In the genomic region with DNA sequence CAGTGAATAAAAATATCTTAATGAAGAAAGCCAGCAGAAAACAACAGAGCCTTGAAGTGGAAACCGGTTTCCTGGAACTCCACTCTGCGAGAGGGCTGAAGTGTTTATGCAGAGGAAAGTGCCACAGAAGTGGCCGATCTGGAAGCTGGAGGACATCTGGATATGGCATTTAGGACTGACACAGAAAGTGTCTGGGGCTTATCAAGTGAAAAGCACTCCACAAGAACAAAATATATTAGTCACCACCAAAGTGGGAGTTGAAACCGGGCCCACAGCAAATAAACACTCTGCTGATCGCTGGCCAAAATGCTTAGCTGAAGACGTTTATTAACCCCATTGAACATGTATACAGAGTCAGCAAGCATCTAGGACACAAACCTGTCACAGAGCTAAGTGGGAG, we compare ENCODE assay signal across 8 cellular contexts. TPM values are rescaled to one million over a fixed set of nuclear protein-coding genes. Genes with fewer than 3 reads are reported as not detected.
DNase-seq lines count a peak whose midpoint lies in the region; ATAC-seq and TF ChIP-seq lines count a peak whose summit lies in the region.

No MANE protein-coding gene starts in this region.

- peak overlapping the region in 1 of 2 donors; percentile 56 for H3K27ac Mint-ChIP-seq in effector memory CD8-positive, alpha-beta T cell

- H3K27me3 Mint-ChIP-seq in effector memory CD8-positive, alpha-beta T cell: no peaks in the 10 kb centered on the region

- peak overlapping the region in 1 of 2 donors; percentile 67 for H3K4me3 Mint-ChIP-seq in effector memory CD8-positive, alpha-beta T cell

- TF ChIP-seq CTCF in AG10803 (conservative IDR thresholded peaks at IDR 0.05; ENCODE audit: low read length) (no peak), cardiac fibroblast (IDR thresholded peaks at IDR 0.05; ENCODE audit: low read depth, low read length) (no peak)

- ATAC-seq in GM19395 (IDR thresholded peaks at IDR 0.05; ENCODE audit: unreplicated experiment): no peak
- no peak for ATAC-seq in HG02571 (IDR thresholded peaks at IDR 0.05; ENCODE audit: unreplicated experiment)
- no peak for ATAC-seq in effector memory CD8-positive, alpha-beta T cell (replicated peaks)

- H3K4me3 ChIP-seq in AG10803 (ENCODE audit: low read length): no peak overlapping the region
- no peak overlapping the region for H3K4me3 ChIP-seq in cardiac fibroblast (replicated peaks in 1 of 2; ENCODE audit: low read depth in 2 of 2, low read length in 2 of 2)

- peaks cover 64 to 66% of the 10 kb centered on the region in 2 donors for H3K4me1 Mint-ChIP-seq in effector memory CD8-positive, alpha-beta T cell (ENCODE audit: low read depth in 2 of 2)

- DNase-seq in AG10803 (ENCODE audit: low read depth) (peak; percentile 86), NCI-H187 (lab: John Stamatoyannopoulos, UW) (peak; percentile 46 to 59), cardiac fibroblast (ENCODE audit: low read depth in 2 of 2) (peak; percentile 81 to 93), myocyte (ENCODE audit: low read depth) (peak; percentile 55), iPS-NIHi11 (ENCODE audit: low spot score) (no peak)
- no peak for DNase-seq in effector memory CD8-positive, alpha-beta T cell

- H3K36me3 Mint-ChIP-seq in effector memory CD8-positive, alpha-beta T cell (ENCODE audit: insufficient read depth): peaks cover 6% of the 10 kb centered on the region

- no peaks in the 10 kb centered on the region for H3K9me3 Mint-ChIP-seq in effector memory CD8-positive, alpha-beta T cell

RNA-seq across cellular contexts. Expression of a gene that starts 7.8 kb away (rescaled TPM):
- total RNA-seq in myocyte: 12.0 and 14.1 TPM in 2 replicates
- 7.5 TPM for polyA plus RNA-seq in myocyte (2012)

RNA-seq across cellular contexts. Expression of a gene that starts 33.8 kb away (rescaled TPM):
- total RNA-seq in myocyte: 33.5 and 38.2 TPM in 2 replicates
- polyA plus RNA-seq in myocyte (2012): 48.3 TPM

Comparison
In these comparisons a context has a peak if more than half of its experiments do, and no peak if none do; other contexts are left out.
1. DNase-seq: peak in AG10803 (single experiment), NCI-H187 (2 of 2), cardiac fibroblast (2 of 2) and myocyte (single experiment); none in effector memory CD8-positive, alpha-beta T cell (0 of 3) and iPS-NIHi11 (single experiment).